ENCODE assay signal across 8 cellular contexts in genomic region chr11:66976048-66976467, GRCh38.
DNase-seq lines count a peak whose midpoint lies in the region; ATAC-seq and TF ChIP-seq lines count a peak whose summit lies in the region.

No MANE protein-coding gene starts in this region.

- ATAC-seq in HG03039 (IDR thresholded peaks at IDR 0.05; ENCODE audit: unreplicated experiment) (no peak), GM18873 (IDR thresholded peaks at IDR 0.05; ENCODE audit: low FRiP score, unreplicated experiment) (no peak)

- no peak for TF ChIP-seq POLR2A in NB4 (IDR thresholded peaks at IDR 0.05; ENCODE audit: extremely low read depth, insufficient read length)

- peak; percentile 42 for TF ChIP-seq CTCF in GM10266 (IDR thresholded peaks at IDR 0.05; ENCODE audit: control insufficient read depth, insufficient read depth, low read depth, missing control alignments)
- peak; percentile 78 for TF ChIP-seq CTCF in NB4 (IDR thresholded peaks at IDR 0.05; ENCODE audit: low read depth, low read length)
- peak; percentile 90 for TF ChIP-seq CTCF in choroid plexus epithelial cell (conservative IDR thresholded peaks at IDR 0.05; ENCODE audit: low read depth, low read length)

- H3K4me3 ChIP-seq in NB4 (ENCODE audit: low read depth, low read length) (no peak overlapping the region), choroid plexus epithelial cell (ENCODE audit: low read depth, low read length) (no peak overlapping the region)

- DNase-seq in GM10266 (ENCODE audit: extremely low spot score): no peak
- DNase-seq in NB4 (ENCODE audit: low read depth): peak; percentile 48
- peak; percentile 42 for DNase-seq in choroid plexus epithelial cell (ENCODE audit: low read depth)
- peak; percentile 78 for DNase-seq in retina
- DNase-seq in NCI-H1048 (lab: John Stamatoyannopoulos, UW): no peak
- DNase-seq in NOMO-1 treated with dmso at 0.1 percent for 144 hours (lab: John Stamatoyannopoulos, UW; ENCODE audit: unreplicated experiment): no peak

Comparison
In these comparisons a context has a peak if more than half of its experiments do, and no peak if none do; other contexts are left out.
1. DNase-seq: peak in NB4 (single experiment), choroid plexus epithelial cell (single experiment) and retina (single experiment); none in GM10266 (single experiment), NCI-H1048 (single experiment) and NOMO-1 treated with dmso at 0.1 percent for 144 hours (single experiment).
2. Peak in every context shown above with its lines, with median percentiles within 50 percentile points of each other: CTCF ChIP-seq.